In the genomic region with DNA sequence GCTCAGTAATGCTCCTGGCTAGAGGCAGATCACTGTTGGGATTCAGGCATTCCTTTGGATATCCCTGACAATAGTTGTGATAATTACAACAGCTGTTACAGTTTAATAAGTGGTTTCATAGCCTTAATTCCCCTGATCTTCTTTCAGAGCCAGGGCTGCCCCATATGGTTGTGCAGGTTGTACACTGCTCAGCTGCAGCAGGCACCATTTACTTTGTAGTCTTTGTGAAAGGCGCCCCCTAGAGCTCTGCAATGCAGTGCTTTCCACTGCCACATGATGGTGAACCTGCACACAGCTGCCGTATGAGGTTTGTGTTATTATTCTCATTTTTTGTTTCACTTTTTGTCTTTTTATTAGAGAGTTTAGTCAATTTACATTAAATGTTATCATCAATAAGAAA, we compare ENCODE assay signal across 9 cellular contexts.
A peak's percentile ranks its signal among the peaks of the same experiment; 100 is the strongest.
DNase-seq lines count a peak whose midpoint lies in the region; ATAC-seq lines count a peak whose summit lies in the region.
"Had no signal": no experiment of that assay in that cellular context is flagged by ENCODE, and none has a peak within 500 bp of the region (broad histone marks: within the 10 kb centered on the region; RNA-seq: fewer than 3 reads in every experiment).

No MANE protein-coding gene starts in this region.

- 65 to 68% methylated on average over 2 of the region's 2 CpGs for WGBS in aorta, 2 donors

- intact Hi-C loops in aorta (cut with DNase I) = no loop called here

- H3K9me3 ChIP-seq in aorta (ENCODE audit: control insufficient read depth, low read length) = no peaks in the 10 kb centered on the region

- ATAC-seq in GM21619 (IDR thresholded peaks at IDR 0.05; ENCODE audit: unreplicated experiment) (peak; percentile 91), aorta (ENCODE audit: low FRiP score) (no peak)

- peaks cover 0 to 4% of the 10 kb centered on the region in 2 donors for H3K4me1 ChIP-seq in aorta (ENCODE audit: control insufficient read depth in 1 of 2, insufficient read depth in 2 of 2, low read length in 2 of 2)
- H3K4me1 ChIP-seq: BLaER1 treated with 17β-estradiol and CSF1 and Interleukin-3, amounts not matched to agents 10 nM and 100 nM had no signal

- no peaks in the 10 kb centered on the region for H3K27me3 ChIP-seq in aorta (ENCODE audit: control insufficient read depth in 1 of 2, insufficient read depth in 2 of 2, low read length in 1 of 2)
- H3K27me3 ChIP-seq: BLaER1 treated with 17β-estradiol and CSF1 and Interleukin-3, amounts not matched to agents 10 nM and 100 nM had no signal

- H3K27ac ChIP-seq in aorta (ENCODE audit: low read depth in 1 of 2, low read length in 2 of 2) = no peak overlapping the region
- H3K27ac ChIP-seq: BLaER1 treated with 17β-estradiol and CSF1 and Interleukin-3, amounts not matched to agents 10 nM and 100 nM had no signal

- H3K36me3 ChIP-seq in aorta (ENCODE audit: control insufficient read depth in 1 of 2, insufficient read depth in 2 of 2, low read length in 1 of 2) = no peaks in the 10 kb centered on the region
- H3K36me3 ChIP-seq: BLaER1 treated with 17β-estradiol and CSF1 and Interleukin-3, amounts not matched to agents 10 nM and 100 nM had no signal

- H3K4me3 ChIP-seq in aorta (ENCODE audit: low read length in 2 of 2) = no peak overlapping the region
- H3K4me3 ChIP-seq: BLaER1 treated with 17β-estradiol and CSF1 and Interleukin-3, amounts not matched to agents 10 nM and 100 nM had no signal

- peak; percentile 2 to 16 for DNase-seq in SHP77 (lab: John Stamatoyannopoulos, UW)
- DNase-seq in SHP77 treated with DMSO at 0.1 percent for 48 hours (lab: John Stamatoyannopoulos, UW) = no peak
- DNase-seq in HT-29 (ENCODE audit: low spot score) = peak; percentile 57
- DNase-seq in SW 1271 (lab: John Stamatoyannopoulos, UW) = peak; percentile 8 to 39
- DNase-seq in iris pigment epithelial cell (ENCODE audit: low read depth) = peak; percentile 68
- DNase-seq in aorta = no peak
- no peak for DNase-seq in globus pallidus (ENCODE audit: low spot score)

Comparison
In these comparisons a context has a peak if more than half of its experiments do, and no peak if none do; other contexts are left out.
1. DNase-seq: peak in SHP77 (2 of 2), HT-29 (single experiment), SW 1271 (2 of 2) and iris pigment epithelial cell (single experiment); none in SHP77 treated with DMSO at 0.1 percent for 48 hours (single experiment), aorta (0 of 2) and globus pallidus (single experiment).